In genomic region chr1:84435159-84435558, GRCh38 we compare ENCODE assay signal across 13 cellular contexts. TPM values are rescaled to one million over a fixed set of nuclear protein-coding genes. Genes with fewer than 3 reads are reported as not detected.
DNase-seq lines count a peak whose midpoint lies in the region; ATAC-seq and TF ChIP-seq lines count a peak whose summit lies in the region.
"Had no signal": no experiment of that assay in that cellular context is flagged by ENCODE, and none has a peak within 500 bp of the region (broad histone marks: within the 10 kb centered on the region; RNA-seq: fewer than 3 reads in every experiment).

No MANE protein-coding gene starts in this region.

- H3K27me3 Mint-ChIP-seq in CD4-positive, CD25-positive, alpha-beta regulatory T cell = peaks cover 10% of the 10 kb centered on the region
- H3K27me3 Mint-ChIP-seq in effector memory CD8-positive, alpha-beta T cell = peaks cover 0 to 4% of the 10 kb centered on the region in 2 donors
- no peaks in the 10 kb centered on the region for H3K27me3 Mint-ChIP-seq in HFFc6 (ENCODE audit: insufficient read depth)

- H3K9me3 Mint-ChIP-seq in CD4-positive, CD25-positive, alpha-beta regulatory T cell = peaks cover 0 to 2% (median 0%) of the 10 kb centered on the region in 7 donors
- no peaks in the 10 kb centered on the region for H3K9me3 Mint-ChIP-seq in effector memory CD8-positive, alpha-beta T cell
- peaks cover 6% of the 10 kb centered on the region for H3K9me3 Mint-ChIP-seq in HFFc6

- no peak overlapping the region for H3K27ac Mint-ChIP-seq in CD4-positive, CD25-positive, alpha-beta regulatory T cell
- H3K27ac Mint-ChIP-seq in effector memory CD8-positive, alpha-beta T cell = no peak overlapping the region
- H3K27ac Mint-ChIP-seq in HFFc6 = no peak overlapping the region

- no peak for TF ChIP-seq CTCF in mucosa of descending colon (IDR thresholded peaks at IDR 0.05)
- no peak for TF ChIP-seq CTCF in HFFc6 (IDR thresholded peaks at IDR 0.05)

- peaks cover 0 to 4% (median 3%) of the 10 kb centered on the region in 4 donors for H3K4me1 Mint-ChIP-seq in CD4-positive, CD25-positive, alpha-beta regulatory T cell
- no peaks in the 10 kb centered on the region for H3K4me1 Mint-ChIP-seq in effector memory CD8-positive, alpha-beta T cell (ENCODE audit: low read depth in 2 of 2)
- no peaks in the 10 kb centered on the region; the same call in none of the 2 replicates for H3K4me1 Mint-ChIP-seq in HFFc6 (ENCODE audit: low read depth)

- no peaks in the 10 kb centered on the region for H3K36me3 Mint-ChIP-seq in CD4-positive, CD25-positive, alpha-beta regulatory T cell
- peaks cover 6% of the 10 kb centered on the region for H3K36me3 Mint-ChIP-seq in effector memory CD8-positive, alpha-beta T cell (ENCODE audit: insufficient read depth)
- peaks cover 4% of the 10 kb centered on the region; the same call in 1 of the 2 replicates for H3K36me3 Mint-ChIP-seq in HFFc6 (ENCODE audit: low read depth)

- H3K27me3 ChIP-seq in CD4-positive, CD25-positive, alpha-beta regulatory T cell (ENCODE audit: control insufficient read depth, insufficient read depth, low read length) = no peaks in the 10 kb centered on the region
- H3K27me3 ChIP-seq: esophagus squamous epithelium had no signal

- H3K36me3 ChIP-seq in CD4-positive, CD25-positive, alpha-beta regulatory T cell (ENCODE audit: control insufficient read depth, insufficient read depth, low read length) = no peaks in the 10 kb centered on the region
- no peaks in the 10 kb centered on the region for H3K36me3 ChIP-seq in mucosa of descending colon (ENCODE audit: low read depth)
- H3K36me3 ChIP-seq: esophagus squamous epithelium had no signal

- no peaks in the 10 kb centered on the region for H3K9me3 ChIP-seq in CD4-positive, CD25-positive, alpha-beta regulatory T cell (ENCODE audit: control insufficient read depth in 2 of 2, low read length in 2 of 2)
- H3K9me3 ChIP-seq in mucosa of descending colon = no peaks in the 10 kb centered on the region
- H3K9me3 ChIP-seq: esophagus squamous epithelium had no signal

- no peak overlapping the region for H3K4me3 Mint-ChIP-seq in CD4-positive, CD25-positive, alpha-beta regulatory T cell
- no peak overlapping the region for H3K4me3 Mint-ChIP-seq in effector memory CD8-positive, alpha-beta T cell
- H3K4me3 Mint-ChIP-seq in HFFc6 = no peak overlapping the region

- peak overlapping the region; percentile 67 for H3K4me3 ChIP-seq in CD4-positive, CD25-positive, alpha-beta regulatory T cell (ENCODE audit: low read depth, low read length)
- no peak overlapping the region for H3K4me3 ChIP-seq in mucosa of descending colon
- H3K4me3 ChIP-seq: esophagus squamous epithelium had no signal

- intact Hi-C loops in mucosa of descending colon (cut with DNase I, micrococcal nuclease) = loop anchor here in 1 of 2 donors (2.0 to 10.0 kb wide), 2 partner anchors 190 to 292 kb away; no protein-coding TSS in a partner anchor

- H3K27ac ChIP-seq in CD4-positive, CD25-positive, alpha-beta regulatory T cell (ENCODE audit: insufficient read depth, low read length, poor library complexity, severe bottlenecking) = no peak overlapping the region
- H3K27ac ChIP-seq: esophagus squamous epithelium had no signal

- H3K4me1 ChIP-seq in CD4-positive, CD25-positive, alpha-beta regulatory T cell (ENCODE audit: control insufficient read depth, insufficient read depth, low read length, poor library complexity, severe bottlenecking) = peaks cover 17% of the 10 kb centered on the region
- peaks cover 6% of the 10 kb centered on the region for H3K4me1 ChIP-seq in mucosa of descending colon (ENCODE audit: low read depth)

- ATAC-seq in CD4-positive, CD25-positive, alpha-beta regulatory T cell (ENCODE audit: low read depth in 2 of 2) = peak in 1 of 2 donors; percentile 24
- ATAC-seq in GM18868 (IDR thresholded peaks at IDR 0.05; ENCODE audit: unreplicated experiment) (peak; percentile 39), HG03571 (IDR thresholded peaks at IDR 0.05; ENCODE audit: unreplicated experiment) (peak; percentile 43), HG03108 (IDR thresholded peaks at IDR 0.05; ENCODE audit: unreplicated experiment) (no peak), mucosa of descending colon (no peak)
- ATAC-seq in effector memory CD8-positive, alpha-beta T cell (replicated peaks) = peak; percentile 33

- DNase-seq in CD4-positive, CD25-positive, alpha-beta regulatory T cell = peak in 1 of 3 donors; percentile 49
- no peak for DNase-seq in effector memory CD8-positive, alpha-beta T cell
- DNase-seq in cerebellum (ENCODE audit: low spot score) (no peak), mucosa of descending colon (no peak), HFFc6 (no peak)
- DNase-seq: activated CD8-positive, alpha-beta memory T cell treated with anti-CD3 and anti-CD28 coated beads, Interleukin-2, amount 50 U/mL, for 48 hours; esophagus squamous epithelium; NCI-H2227 treated with DMSO at 0.1 percent for 48 hours; posterior cingulate gyrus had no signal

RNA-seq across cellular contexts. Expression of gene DNASE2B, which starts 36.9 kb away (rescaled TPM):
- total RNA-seq in CD4-positive, CD25-positive, alpha-beta regulatory T cell = not detected
- not detected for polyA plus RNA-seq in CD4-positive, CD25-positive, alpha-beta regulatory T cell
- total RNA-seq in cerebellum = not detected
- 1 to 10 TPM in 1 of 3 donors, under 1 TPM in 1, not detected in 1; 0.87 to 1.0 TPM for total RNA-seq in mucosa of descending colon
- not detected for total RNA-seq in HFFc6 (2021; fragmentation: NEBNext Ultra II Directional; extraction: Animal tissue kit (Norgen Biotek cat#: 25700))
- total RNA-seq: esophagus squamous epithelium, kidney epithelial cell had no signal

RNA-seq across cellular contexts. Expression of gene RPF1, which starts 43.9 kb away (rescaled TPM):
- 46.8 TPM for total RNA-seq in CD4-positive, CD25-positive, alpha-beta regulatory T cell
- 10 to 100 TPM; 59.2 to 90.0 (median 69.3) TPM for polyA plus RNA-seq in CD4-positive, CD25-positive, alpha-beta regulatory T cell
- 17.5 TPM for total RNA-seq in cerebellum
- 10 to 100 TPM; 24.3 to 28.8 (median 25.8) TPM for total RNA-seq in mucosa of descending colon
- 10 to 100 TPM; 29.4 to 43.0 (median 36.2) TPM for total RNA-seq in HFFc6 (2021; fragmentation: NEBNext Ultra II Directional; extraction: Animal tissue kit (Norgen Biotek cat#: 25700))

Comparison
In these comparisons a context has a peak if more than half of its experiments do, and no peak if none do; other contexts are left out.
1. ATAC-seq: peak in GM18868 (single experiment), HG03571 (single experiment) and effector memory CD8-positive, alpha-beta T cell (single experiment); none in HG03108 (single experiment) and mucosa of descending colon (single experiment).